ENCODE assay signal across 8 cellular contexts in genomic region chrX:134313418-134313817, GRCh38.
"Had no signal": no experiment of that assay in that cellular context is flagged by ENCODE, and none has a peak within 500 bp of the region (broad histone marks: within the 10 kb centered on the region; RNA-seq: fewer than 3 reads in every experiment).

No MANE protein-coding gene starts in this region.

- ATAC-seq: HepG2 had no signal

- H3K9ac ChIP-seq: KMS-11 had no signal

- H3K27ac Mint-ChIP-seq: IgD-negative memory B cell had no signal

- FAIRE-seq: HepG2, HTR-8/SVneo had no signal

- DNase-seq: IMR-90, KBM-7, KG1 had no signal

- H3K27ac ChIP-seq: HL-60, KMS-11 had no signal

- H3K4me2 ChIP-seq: KMS-11 had no signal

- H3K4me1 Mint-ChIP-seq: IgD-negative memory B cell had no signal
